In the genomic region with DNA sequence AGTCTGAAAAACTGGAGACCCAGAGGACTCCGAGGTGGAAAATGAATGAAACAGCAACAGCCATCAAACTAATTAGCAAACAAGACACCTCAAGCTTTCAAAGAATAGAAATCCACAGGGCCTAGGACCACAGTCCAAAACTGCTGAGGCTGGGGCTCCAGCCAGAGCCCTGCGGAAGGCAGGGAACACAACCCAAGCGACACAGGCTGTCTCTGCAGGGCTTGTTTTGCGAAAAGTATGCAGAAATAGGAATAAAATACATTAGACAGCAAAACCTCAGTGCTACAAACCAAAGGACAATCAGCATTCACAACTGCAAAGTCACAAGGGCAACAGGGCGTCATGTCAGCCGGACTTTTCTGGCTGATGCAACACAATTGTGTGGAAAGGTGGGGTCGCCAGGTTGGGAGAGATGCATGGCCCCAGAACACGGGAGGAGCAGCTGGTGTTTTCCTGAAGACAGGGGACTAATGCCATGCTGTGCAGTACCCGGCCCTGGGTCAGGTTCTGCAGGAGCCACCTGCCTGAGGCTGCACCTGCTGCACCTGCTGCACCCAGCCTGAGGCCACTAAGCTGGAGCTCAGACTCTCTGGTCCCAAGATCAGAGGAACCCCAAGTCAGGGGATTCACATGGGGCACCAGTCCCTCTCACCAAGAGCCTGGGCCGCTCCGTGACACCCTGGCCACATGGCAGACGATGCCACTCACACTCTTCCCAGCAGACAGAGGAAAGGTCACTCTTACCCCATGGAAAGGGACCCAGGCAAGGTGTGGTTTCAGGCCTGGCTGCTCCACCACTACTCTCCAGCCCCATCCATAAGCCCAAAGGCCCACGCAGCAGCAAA, we compare ENCODE assay signal across 10 cellular contexts.
DNase-seq lines count a peak whose midpoint lies in the region; TF ChIP-seq lines count a peak whose summit lies in the region.
"Had no signal": no experiment of that assay in that cellular context is flagged by ENCODE, and none has a peak within 500 bp of the region (broad histone marks: within the 10 kb centered on the region; RNA-seq: fewer than 3 reads in every experiment).

No MANE protein-coding gene starts in this region.

- H3K14ac ChIP-seq in mesenchymal stem cell (ENCODE audit: low read length in 2 of 2), result no peak overlapping the region

- H3K9me3 ChIP-seq in mesenchymal stem cell (ENCODE audit: control insufficient read depth, low read length) (no peaks in the 10 kb centered on the region), tibial nerve (no peaks in the 10 kb centered on the region)

- peak overlapping the region; percentile 55 for H3K27ac ChIP-seq in mesenchymal stem cell (ENCODE audit: low read length, poor library complexity, severe bottlenecking)
- H3K27ac ChIP-seq in tibial nerve, result peak overlapping the region in 3 of 4 donors; percentile 41 to 87 (median 73)

- H3K79me1 ChIP-seq in mesenchymal stem cell (replicated peaks; ENCODE audit: low read length, poor library complexity, severe bottlenecking), result peaks cover 12% of the 10 kb centered on the region

- H3K4ac ChIP-seq in mesenchymal stem cell (ENCODE audit: low read depth in 1 of 2, low read length in 2 of 2), result no peak overlapping the region

- H3K9me3 Mint-ChIP-seq in brain, result peaks cover 0 to 5% (median 0%) of the 10 kb centered on the region in 5 experiments
- H3K9me3 Mint-ChIP-seq: activated T-cell treated with anti-CD3 and anti-CD28 coated beads, Interleukin-2, amount 50 U/mL, for 4 hours had no signal

- H3K36me3 Mint-ChIP-seq in brain, result peaks cover 26% of the 10 kb centered on the region

- H3K9ac ChIP-seq in mesenchymal stem cell (ENCODE audit: low read length), result peak overlapping the region; percentile 73

- H2AFZ ChIP-seq in mesenchymal stem cell (ENCODE audit: low read depth, low read length), result no peak overlapping the region

- H4K91ac ChIP-seq in mesenchymal stem cell (ENCODE audit: low read length), result no peak overlapping the region

- DNase-seq in NCI-H2107 treated with DMSO at 0.1 percent for 48 hours (lab: John Stamatoyannopoulos, UW; ENCODE audit: unreplicated experiment) (peak; percentile 87), NCI-H2107 (lab: John Stamatoyannopoulos, UW) (no peak), mesenchymal stem cell (no peak), tibial nerve (ENCODE audit: low spot score in 2 of 2) (no peak), NCI-H2029 treated with DMSO at 0.1 percent for 48 hours (lab: John Stamatoyannopoulos, UW) (no peak), hypothalamus (lab: John Stamatoyannopoulos, UW) (no peak)
- DNase-seq in stimulated activated CD4-positive, alpha-beta T cell treated with anti-CD3 and anti-CD28 coated beads, Interleukin-12 subunit alpha, Interleukin-12 subunit beta, amount 100 ng/mL, for 4 hours, result no peak
- DNase-seq: activated T-cell treated with anti-CD3 and anti-CD28 coated beads, Interleukin-2, amount 50 U/mL, for 4 hours; T-helper 2 cell had no signal

- H3K4me1 ChIP-seq in mesenchymal stem cell (ENCODE audit: control insufficient read depth, insufficient read depth, low read depth, low read length) (peaks cover 31% of the 10 kb centered on the region), tibial nerve (peaks cover 0 to 50% (median 21%) of the 10 kb centered on the region in 4 donors)

- no peak for TF ChIP-seq POLR2A in tibial nerve (IDR thresholded peaks at IDR 0.05)

- peak overlapping the region; percentile 91 to 98 (median 94) for H3K27ac Mint-ChIP-seq in brain

- no peak for TF ChIP-seq EP300 in tibial nerve (IDR thresholded peaks at IDR 0.05)

- no peak for TF ChIP-seq CTCF in brain (conservative IDR thresholded peaks at IDR 0.05)
- TF ChIP-seq CTCF in tibial nerve (IDR thresholded peaks at IDR 0.05), result no peak

- no peak overlapping the region for H4K8ac ChIP-seq in mesenchymal stem cell (ENCODE audit: low read length)

- no peak overlapping the region for H3K4me3 ChIP-seq in mesenchymal stem cell (ENCODE audit: insufficient read depth in 1 of 2, low read depth in 1 of 2, low read length in 2 of 2)
- no peak overlapping the region for H3K4me3 ChIP-seq in tibial nerve

- no peak overlapping the region for H3K18ac ChIP-seq in mesenchymal stem cell (ENCODE audit: low read depth in 1 of 2, low read length in 2 of 2)

- H2BK12ac ChIP-seq in mesenchymal stem cell (ENCODE audit: low read length in 2 of 2), result peak overlapping the region in 1 of 2 experiments; percentile 47

- no peak overlapping the region for H2BK120ac ChIP-seq in mesenchymal stem cell (ENCODE audit: low read depth, low read length)

- H2BK15ac ChIP-seq in mesenchymal stem cell (ENCODE audit: low read depth, poor library complexity, severe bottlenecking), result no peak overlapping the region

- peak overlapping the region; percentile 33 to 69 (median 37) for H3K4me3 Mint-ChIP-seq in brain
- H3K4me3 Mint-ChIP-seq: activated T-cell treated with anti-CD3 and anti-CD28 coated beads, Interleukin-2, amount 50 U/mL, for 4 hours had no signal

- WGBS in mesenchymal stem cell, result 96% methylated on average over 13 of the region's 13 CpGs
- 81 to 83% methylated on average over 13 of the region's 13 CpGs for WGBS in tibial nerve, 2 donors

- no peaks in the 10 kb centered on the region for H3K27me3 ChIP-seq in mesenchymal stem cell (ENCODE audit: control insufficient read depth in 1 of 2, insufficient read depth in 1 of 2, low read length in 2 of 2)
- no peaks in the 10 kb centered on the region for H3K27me3 ChIP-seq in tibial nerve

- no peak overlapping the region for H3K23ac ChIP-seq in mesenchymal stem cell (ENCODE audit: low read length in 2 of 2)

- H3K27me3 Mint-ChIP-seq in brain, result no peaks in the 10 kb centered on the region

- H3K4me1 Mint-ChIP-seq in brain, result peaks cover 61% of the 10 kb centered on the region

- no peak overlapping the region for H2BK5ac ChIP-seq in mesenchymal stem cell (ENCODE audit: low read depth, low read length, poor library complexity, severe bottlenecking)

- peak overlapping the region; percentile 17 for H2AK5ac ChIP-seq in mesenchymal stem cell (ENCODE audit: low read length, severe bottlenecking)

- H3K36me3 ChIP-seq in mesenchymal stem cell (ENCODE audit: control insufficient read depth in 1 of 2, insufficient read depth in 2 of 2, low read depth in 1 of 2, low read length in 2 of 2) (peaks cover 0 to 8% of the 10 kb centered on the region in 2 experiments), tibial nerve (no peaks in the 10 kb centered on the region)

- no peak overlapping the region for H3K4me2 ChIP-seq in mesenchymal stem cell (ENCODE audit: low read length, poor library complexity, severe bottlenecking)
